29 cellular contexts compared by ENCODE assay signal in the genomic region with DNA sequence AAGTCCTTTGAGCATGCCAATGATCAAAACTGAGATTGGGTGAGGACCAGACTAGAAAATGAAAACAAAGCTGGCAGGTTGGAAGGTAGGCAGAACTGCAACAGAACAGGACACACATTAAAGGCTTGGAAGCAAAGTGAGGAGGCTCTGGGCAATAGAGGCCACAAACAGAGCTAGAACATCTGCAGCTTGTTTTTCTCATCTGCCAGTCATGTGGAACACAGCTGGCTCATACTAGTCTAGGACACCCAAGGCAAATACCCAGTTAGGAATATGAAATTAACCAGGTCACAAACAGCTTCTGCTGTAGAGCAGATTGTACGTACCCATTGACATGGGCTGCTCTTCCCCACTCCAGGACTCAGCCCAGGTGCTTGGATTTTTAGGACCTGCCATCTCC.
DNase-seq lines count a peak whose midpoint lies in the region; ATAC-seq and TF ChIP-seq lines count a peak whose summit lies in the region.
"Had no signal": no experiment of that assay in that cellular context is flagged by ENCODE, and none has a peak within 500 bp of the region (broad histone marks: within the 10 kb centered on the region; RNA-seq: fewer than 3 reads in every experiment).

No MANE protein-coding gene starts in this region.

- no peaks in the 10 kb centered on the region for H3K9me3 ChIP-seq in CD4-positive, alpha-beta T cell (ENCODE audit: control insufficient read depth, low read length)
- H3K9me3 ChIP-seq in DOHH2 (ENCODE audit: control insufficient read depth, insufficient read depth, low read length): no peaks in the 10 kb centered on the region
- H3K9me3 ChIP-seq: esophagus squamous epithelium, right lobe of liver had no signal

- no peaks in the 10 kb centered on the region for H3K9me2 ChIP-seq in DOHH2 (replicated peaks; ENCODE audit: control insufficient read depth, low read length)

- intact Hi-C loops in CD4-positive, alpha-beta T cell (cut with DNase I, micrococcal nuclease): no loop called here

- POLR2A ChIA-PET in CD4-positive, alpha-beta T cell (lab: Charles Lee): interaction anchor here (0.8 to 2.3 kb wide), 2 partner anchors 11 to 180 kb away, joined by 3 to 6 read pairs; no protein-coding TSS in a partner anchor
- POLR2A ChIA-PET in T-cell (lab: Charles Lee): no interaction called here

- H3K27me3 Mint-ChIP-seq in CD4-positive, alpha-beta T cell: no peaks in the 10 kb centered on the region
- no peaks in the 10 kb centered on the region for H3K27me3 Mint-ChIP-seq in T-cell
- H3K27me3 Mint-ChIP-seq: memory B cell; progenitor cell of endocrine pancreas; stimulated activated memory B cell treated with anti-CD40 and anti-IgM and Interleukin-4, amounts not matched to agents 10 μg/mL and 1 μg/mL and 100 μg/mL, for 72 hours had no signal

- no peaks in the 10 kb centered on the region for H3K9me3 Mint-ChIP-seq in CD4-positive, alpha-beta T cell
- H3K9me3 Mint-ChIP-seq in T-cell: no peaks in the 10 kb centered on the region
- H3K9me3 Mint-ChIP-seq: activated T-helper 1 cell treated with anti-CD3 and anti-CD28 coated beads, Interleukin-12 subunit alpha, Interleukin-12 subunit beta, Interleukin-2, Interleukin-4 antibody, amounts not matched to agents 30 ng/mL and 10 ng/mL and 1 ng/mL, durations not matched to agents 14 hours and 24 hours and 36 hours; CD8-positive, alpha-beta memory T cell; GM23338; memory B cell; stimulated activated memory B cell treated with anti-CD40 and anti-IgM and Interleukin-4, amounts not matched to agents 10 μg/mL and 1 μg/mL and 100 μg/mL, for 72 hours; WTC11 had no signal

- TF ChIP-seq CTCF in CD4-positive, alpha-beta T cell (IDR thresholded peaks at IDR 0.05): no peak
- no peak for TF ChIP-seq CTCF in DOHH2 (IDR thresholded peaks at IDR 0.05; ENCODE audit: low read depth, low read length, poor library complexity, severe bottlenecking)
- no peak for TF ChIP-seq CTCF in fibroblast of villous mesenchyme (IDR thresholded peaks at IDR 0.05; ENCODE audit: insufficient read depth, low read depth, low read length)

- H3K4me3 ChIP-seq in DOHH2 (ENCODE audit: low read length) (no peak overlapping the region), fibroblast of villous mesenchyme (ENCODE audit: low read depth, low read length) (no peak overlapping the region)
- H3K4me3 ChIP-seq: esophagus squamous epithelium, GM23338, right lobe of liver had no signal

- H3K4me1 Mint-ChIP-seq in CD4-positive, alpha-beta T cell (ENCODE audit: low read depth): peaks cover 38% of the 10 kb centered on the region
- H3K4me1 Mint-ChIP-seq in T-cell: peaks cover 17 to 36% (median 20%) of the 10 kb centered on the region in 3 donors
- H3K4me1 Mint-ChIP-seq: memory B cell; stimulated activated memory B cell treated with anti-CD40 and anti-IgM and Interleukin-4, amounts not matched to agents 10 μg/mL and 1 μg/mL and 100 μg/mL, for 72 hours had no signal

- no peak for DNase-seq in CD4-positive, alpha-beta T cell
- DNase-seq in T-cell (no peak), fibroblast of villous mesenchyme (ENCODE audit: low read depth) (peak; percentile 13), SKM-1 (lab: John Stamatoyannopoulos, UW; ENCODE audit: unreplicated experiment) (no peak)
- no peak for DNase-seq in activated effector memory CD4-positive, alpha-beta T cell treated with Interleukin-2 at 50 U/mL for 16 hours
- DNase-seq: CD8-positive, alpha-beta memory T cell; DMS153; esophagus squamous epithelium; GF-D8; Karpas-422; MV-4-11; NCI-H146; NCI-H446; NCI-H774; right lobe of liver; stimulated activated CD4-positive, alpha-beta T cell treated with anti-CD3 and anti-CD28 coated beads, Interleukin-12 subunit alpha, Interleukin-12 subunit beta, amount 100 ng/mL, for 4 hours; stimulated activated CD4-positive, alpha-beta T cell treated with anti-CD3 and anti-CD28 coated beads, Interleukin-4, amount 100 ng/mL, for 4 hours had no signal

- no peak for ATAC-seq in CD4-positive, alpha-beta T cell (ENCODE audit: poor library complexity)
- ATAC-seq in T-cell (replicated peaks in 1 of 4) (peak in 1 of 4 experiments; percentile 42), GM21360 (IDR thresholded peaks at IDR 0.05; ENCODE audit: unreplicated experiment) (no peak)
- ATAC-seq: activated naive CD4-positive, alpha-beta T cell treated with anti-CD3 and anti-CD28 coated beads, Interleukin-2, amount 50 U/mL, for 72 hours; GM23338; HepG2; left lobe of liver; right lobe of liver; stimulated activated memory B cell treated with anti-CD40 and anti-IgM and Interleukin-4, amounts not matched to agents 10 μg/mL and 1 μg/mL and 100 μg/mL, for 72 hours; WTC11 had no signal

- H3K79me2 ChIP-seq in DOHH2 (ENCODE audit: control insufficient read depth, low read length): no peaks in the 10 kb centered on the region

- no peak overlapping the region for H3K4me3 Mint-ChIP-seq in CD4-positive, alpha-beta T cell
- no peak overlapping the region for H3K4me3 Mint-ChIP-seq in T-cell
- H3K4me3 Mint-ChIP-seq: activated T-helper 1 cell treated with anti-CD3 and anti-CD28 coated beads, Interleukin-12 subunit alpha, Interleukin-12 subunit beta, Interleukin-2, Interleukin-4 antibody, amounts not matched to agents 30 ng/mL and 10 ng/mL and 1 ng/mL, durations not matched to agents 14 hours and 24 hours and 36 hours; CD8-positive, alpha-beta memory T cell; GM23338; memory B cell; stimulated activated memory B cell treated with anti-CD40 and anti-IgM and Interleukin-4, amounts not matched to agents 10 μg/mL and 1 μg/mL and 100 μg/mL, for 72 hours; WTC11 had no signal

- H3K27ac Mint-ChIP-seq in CD4-positive, alpha-beta T cell: peak overlapping the region; percentile 52
- H3K27ac Mint-ChIP-seq in T-cell: peak overlapping the region; percentile 56 to 83
- H3K27ac Mint-ChIP-seq: activated T-helper 1 cell treated with anti-CD3 and anti-CD28 coated beads, Interleukin-12 subunit alpha, Interleukin-12 subunit beta, Interleukin-2, Interleukin-4 antibody, amounts not matched to agents 30 ng/mL and 10 ng/mL and 1 ng/mL, durations not matched to agents 14 hours and 24 hours and 36 hours; GM23338; memory B cell; progenitor cell of endocrine pancreas; stimulated activated memory B cell treated with anti-CD40 and anti-IgM and Interleukin-4, amounts not matched to agents 10 μg/mL and 1 μg/mL and 100 μg/mL, for 72 hours; WTC11 had no signal

- H3K36me3 Mint-ChIP-seq in CD4-positive, alpha-beta T cell (ENCODE audit: low read depth): no peaks in the 10 kb centered on the region
- peaks cover 9% of the 10 kb centered on the region for H3K36me3 Mint-ChIP-seq in T-cell
- H3K36me3 Mint-ChIP-seq: memory B cell; stimulated activated memory B cell treated with anti-CD40 and anti-IgM and Interleukin-4, amounts not matched to agents 10 μg/mL and 1 μg/mL and 100 μg/mL, for 72 hours; WTC11 had no signal

- H3K27me3 ChIP-seq in CD4-positive, alpha-beta T cell (ENCODE audit: control insufficient read depth, insufficient read depth, low read length): no peaks in the 10 kb centered on the region
- no peaks in the 10 kb centered on the region for H3K27me3 ChIP-seq in DOHH2 (ENCODE audit: control insufficient read depth, low read length)
- H3K27me3 ChIP-seq: esophagus squamous epithelium, right lobe of liver had no signal

- H3K27ac ChIP-seq in CD4-positive, alpha-beta T cell (ENCODE audit: low read depth, low read length): no peak overlapping the region
- no peak overlapping the region for H3K27ac ChIP-seq in DOHH2 (ENCODE audit: low read depth, low read length)
- H3K27ac ChIP-seq: esophagus squamous epithelium, HL-60, right lobe of liver had no signal

- peaks cover 11% of the 10 kb centered on the region for H3K4me1 ChIP-seq in DOHH2 (ENCODE audit: control insufficient read depth, low read length)
- H3K4me1 ChIP-seq: esophagus squamous epithelium had no signal

- H3K4me2 ChIP-seq in DOHH2 (ENCODE audit: low read length): 0 out of 2 replicates have a peak overlapping the region, but pooled peaks have one; percentile 18
- H3K4me2 ChIP-seq: GM23338 had no signal

- no peaks in the 10 kb centered on the region for H4K20me1 ChIP-seq in DOHH2 (ENCODE audit: control insufficient read depth, insufficient read depth, low read depth, low read length)

- no peaks in the 10 kb centered on the region for H3F3A ChIP-seq in DOHH2 (ENCODE audit: control insufficient read depth, insufficient read depth)

- H3K36me3 ChIP-seq in DOHH2 (ENCODE audit: control insufficient read depth, low read length): no peaks in the 10 kb centered on the region
- H3K36me3 ChIP-seq: esophagus squamous epithelium, right lobe of liver had no signal

- CTCF ChIA-PET in CD4-positive, alpha-beta T cell (lab: Charles Lee): no interaction called here
- CTCF ChIA-PET in T-cell (lab: Charles Lee): no interaction called here
